ENCODE assay signal across 10 cellular contexts in genomic region chr9:101027733-101028345, GRCh38. TPM values are rescaled to one million over a fixed set of nuclear protein-coding genes. Genes with fewer than 3 reads are reported as not detected.
DNase-seq lines count a peak whose midpoint lies in the region; ATAC-seq, FAIRE-seq and TF ChIP-seq lines count a peak whose summit lies in the region.
"Had no signal": no experiment of that assay in that cellular context is flagged by ENCODE, and none has a peak within 500 bp of the region (broad histone marks: within the 10 kb centered on the region; RNA-seq: fewer than 3 reads in every experiment).

No MANE protein-coding gene starts in this region.

- no peaks in the 10 kb centered on the region for H3K36me3 Mint-ChIP-seq in endothelial cell (ENCODE audit: low read depth, unreplicated experiment)
- H3K36me3 Mint-ChIP-seq: activated naive CD4-positive, alpha-beta T cell treated with anti-CD3 and anti-CD28 coated beads, Interleukin-2, amount 50 U/mL, for 72 hours; memory B cell had no signal

- H3K27ac ChIP-seq in cardiac muscle cell: no peak overlapping the region
- no peak overlapping the region for H3K27ac ChIP-seq in muscle layer of colon (ENCODE audit: low read depth, low read length)

- H3K27me3 ChIP-seq in cardiac muscle cell: peaks cover 54% of the 10 kb centered on the region
- H3K27me3 ChIP-seq in muscle layer of colon (ENCODE audit: control insufficient read depth in 1 of 2, insufficient read depth in 2 of 2, low read length in 2 of 2): peaks cover 6 to 26% of the 10 kb centered on the region in 2 donors

- H3K9ac ChIP-seq in muscle layer of colon (ENCODE audit: low read length): no peak overlapping the region

- TF ChIP-seq CTCF in cardiac muscle cell (IDR thresholded peaks at IDR 0.05; ENCODE audit: low read depth, low read length): no peak
- TF ChIP-seq CTCF in endothelial cell (IDR thresholded peaks at IDR 0.05; ENCODE audit: unreplicated experiment): no peak

- H3K36me3 ChIP-seq in cardiac muscle cell (no peaks in the 10 kb centered on the region), muscle layer of colon (ENCODE audit: insufficient read depth, low read length) (no peaks in the 10 kb centered on the region)

- H3K4me1 ChIP-seq in cardiac muscle cell (ENCODE audit: low read depth): peaks cover 4% of the 10 kb centered on the region
- H3K4me1 ChIP-seq in muscle layer of colon (ENCODE audit: insufficient read depth, low read length): no peaks in the 10 kb centered on the region

- H3K9me3 ChIP-seq in cardiac muscle cell (ENCODE audit: low read depth) (no peaks in the 10 kb centered on the region), muscle layer of colon (ENCODE audit: low read length) (no peaks in the 10 kb centered on the region)

- FAIRE-seq in urothelium cell line (lab: Jason Lieb, UNC): no peak

- peak overlapping the region; percentile 92 for H3K4me3 Mint-ChIP-seq in endothelial cell (ENCODE audit: unreplicated experiment)
- H3K4me3 Mint-ChIP-seq: memory B cell had no signal

- no peaks in the 10 kb centered on the region for H3K9me3 Mint-ChIP-seq in endothelial cell (ENCODE audit: unreplicated experiment)
- H3K9me3 Mint-ChIP-seq: activated naive CD4-positive, alpha-beta T cell treated with anti-CD3 and anti-CD28 coated beads, Interleukin-2, amount 50 U/mL, for 72 hours; memory B cell had no signal

- peak overlapping the region; percentile 78 for H3K4me3 ChIP-seq in cardiac muscle cell
- H3K4me3 ChIP-seq in muscle layer of colon (ENCODE audit: low read depth in 1 of 2, low read length in 2 of 2): peak overlapping the region; percentile 0 to 23

- ATAC-seq in left cardiac atrium (no peak), GM18502 (IDR thresholded peaks at IDR 0.05; ENCODE audit: poor library complexity, unreplicated experiment) (no peak), GM19324 (IDR thresholded peaks at IDR 0.05; ENCODE audit: low FRiP score, unreplicated experiment) (no peak)

- no peak overlapping the region for H3K27ac Mint-ChIP-seq in endothelial cell (ENCODE audit: unreplicated experiment)
- H3K27ac Mint-ChIP-seq: activated naive CD4-positive, alpha-beta T cell treated with anti-CD3 and anti-CD28 coated beads, Interleukin-2, amount 50 U/mL, for 72 hours; memory B cell had no signal

- peaks cover 5% of the 10 kb centered on the region for H3K27me3 Mint-ChIP-seq in endothelial cell (ENCODE audit: unreplicated experiment)

- DNase-seq in cardiac muscle cell (ENCODE audit: low read depth in 1 of 2, low spot score in 1 of 2) (peak in 1 of 2 donors; percentile 2), left cardiac atrium (no peak), endothelial cell (ENCODE audit: low spot score) (no peak), urothelium cell line (ENCODE audit: low spot score) (peak; percentile 39), RPMI8226 (no peak)

- intact Hi-C loops in left cardiac atrium (cut with DNase I): no loop called here

- H3K4me1 Mint-ChIP-seq in endothelial cell (ENCODE audit: unreplicated experiment): peaks cover 6% of the 10 kb centered on the region
- H3K4me1 Mint-ChIP-seq: memory B cell had no signal

RNA-seq across cellular contexts. Expression of gene PLPPR1, which starts 0.7 kb away (rescaled TPM):
- 0.42 and 0.98 TPM in 2 replicates for total RNA-seq in cardiac muscle cell
- polyA plus RNA-seq in cardiac muscle cell: 0.37 and 1.2 TPM in 2 replicates
- total RNA-seq in left cardiac atrium: under 1 TPM in 1 of 2 donors, not detected in 1; 0.18 TPM
- total RNA-seq in endothelial cell (ENCODE audit: unreplicated experiment): 0.15 TPM
- total RNA-seq: activated naive CD4-positive, alpha-beta T cell treated with anti-CD3 and anti-CD28 coated beads, Interleukin-2, amount 50 U/mL, for 72 hours had no signal
